Comparison of ENCODE assay signal across 8 cellular contexts in the genomic region with DNA sequence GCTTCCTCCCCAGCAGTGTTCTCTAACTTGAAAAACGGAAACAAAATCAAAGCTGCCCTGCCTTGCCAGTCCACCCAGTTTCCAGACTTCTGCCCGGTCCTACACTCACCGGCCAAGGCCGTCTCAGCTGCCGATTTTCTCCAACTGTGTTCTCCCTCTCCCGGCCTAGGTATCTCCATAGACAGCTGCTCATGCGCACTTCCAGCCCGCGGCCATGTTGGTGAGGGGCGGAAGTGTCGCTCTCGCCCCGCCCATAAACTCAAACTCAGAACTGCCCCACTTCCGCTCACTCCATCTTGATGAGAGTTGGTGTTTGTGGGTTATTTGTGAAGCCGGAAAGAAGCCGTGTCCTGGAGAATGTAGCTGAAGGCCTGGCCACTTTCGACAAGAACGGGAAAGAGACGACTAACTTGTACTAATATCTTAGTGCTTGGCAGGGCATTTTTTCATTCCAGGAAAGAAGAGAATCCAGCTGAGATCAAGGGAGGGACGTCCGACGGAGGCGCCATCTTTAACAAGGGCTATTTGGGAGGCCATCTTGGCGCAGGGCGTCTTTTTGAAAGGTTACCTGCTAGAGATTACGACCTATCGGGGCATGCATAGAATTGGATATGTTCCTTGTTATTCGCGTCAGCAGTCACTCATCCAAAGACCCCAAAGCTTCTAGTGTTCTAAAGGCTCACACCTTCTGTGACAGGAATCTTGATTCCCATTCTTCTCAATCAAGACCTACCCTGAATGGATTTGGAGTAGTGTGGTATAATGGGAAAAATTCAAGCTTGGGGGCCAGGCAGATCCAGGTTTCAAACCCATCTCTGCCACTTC. TPM values are rescaled to one million over a fixed set of nuclear protein-coding genes. Genes with fewer than 3 reads are reported as not detected.
DNase-seq lines count a peak whose midpoint lies in the region; ATAC-seq and TF ChIP-seq lines count a peak whose summit lies in the region.

A gene with protein sequence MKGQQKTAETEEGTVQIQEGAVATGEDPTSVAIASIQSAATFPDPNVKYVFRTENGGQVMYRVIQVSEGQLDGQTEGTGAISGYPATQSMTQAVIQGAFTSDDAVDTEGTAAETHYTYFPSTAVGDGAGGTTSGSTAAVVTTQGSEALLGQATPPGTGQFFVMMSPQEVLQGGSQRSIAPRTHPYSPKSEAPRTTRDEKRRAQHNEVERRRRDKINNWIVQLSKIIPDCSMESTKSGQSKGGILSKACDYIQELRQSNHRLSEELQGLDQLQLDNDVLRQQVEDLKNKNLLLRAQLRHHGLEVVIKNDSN (minus strand): TSS at position 229 of the 825 bp plus-strand sequence. CDS start 2,702 bp downstream, outside the sequence.

- intact Hi-C loops in Panc1 (cut with micrococcal nuclease; ENCODE audit: unreplicated experiment) = no loop called here

- H3K9me3 ChIP-seq in Panc1 (ENCODE audit: control insufficient read depth, insufficient read depth, low read depth, low read length) (peaks cover 17% of the 10 kb centered on the region; the same call in 1 of the 2 replicates), muscle layer of duodenum (ENCODE audit: control insufficient read depth in 1 of 2, low read length in 2 of 2) (no peaks in the 10 kb centered on the region)

- H3K9me3 Mint-ChIP-seq in activated T-cell treated with anti-CD3 and anti-CD28 coated beads, Interleukin-2, amount 50 U/mL, for 4 hours = no peaks in the 10 kb centered on the region

- no peak for TF ChIP-seq CTCF in Panc1 (IDR thresholded peaks at IDR 0.05)

- no peaks in the 10 kb centered on the region for H3K27me3 Mint-ChIP-seq in activated T-cell treated with anti-CD3 and anti-CD28 coated beads, Interleukin-2, amount 50 U/mL, for 4 hours (ENCODE audit: low read depth)

- H3K27ac ChIP-seq in Panc1 (ENCODE audit: low read length) (peak within 1 kb of the TSS; percentile 99), muscle layer of duodenum (ENCODE audit: low read length) (peak within 1 kb of the TSS; percentile 99)

- TSS peak; percentile 98 for BruUV-seq in Panc1 (replicated peaks; lab: Mats Ljungman, UMichigan)

- CTCF ChIA-PET in Panc1 (lab: Charles Lee) = interaction anchor here (1.4 kb wide), 1 partner anchor 52 kb away, joined by 3 read pairs; no protein-coding TSS in a partner anchor

- POLR2A ChIA-PET in Panc1 (lab: Charles Lee) = interaction anchor here (0.7 to 0.9 kb wide), 2 partner anchors 39 to 50 kb away, joined by 3 read pairs; no protein-coding TSS in a partner anchor

- H3K4me3 Mint-ChIP-seq in activated T-cell treated with anti-CD3 and anti-CD28 coated beads, Interleukin-2, amount 50 U/mL, for 4 hours = peak within 1 kb of the TSS; percentile 95

- H3K4me3 ChIP-seq in Panc1 (ENCODE audit: low read depth in 2 of 2, low read length in 2 of 2) = peak within 1 kb of the TSS; percentile 69 to 93
- peak within 1 kb of the TSS; percentile 75 to 84 for H3K4me3 ChIP-seq in muscle layer of duodenum (ENCODE audit: low read depth in 1 of 2, low read length in 2 of 2)

- DNase-seq in DMS153 treated with DMSO at 0.1 percent for 48 hours (lab: John Stamatoyannopoulos, UW; ENCODE audit: unreplicated experiment) (peak; percentile 97), KG1 (lab: John Stamatoyannopoulos, UW) (peak; percentile 98), Panc1 (ENCODE audit: low read depth, low spot score) (peak; percentile 91)
- DNase-seq in activated T-cell treated with anti-CD3 and anti-CD28 coated beads, Interleukin-2, amount 50 U/mL, for 4 hours = peak; percentile 87
- peak; percentile 86 for DNase-seq in stimulated activated CD8-positive, alpha-beta memory T cell treated with anti-CD3 and anti-CD28 coated beads, Interleukin-7, amount 100 ng/mL, for 4 hours (ENCODE audit: low read depth in 2 of 2)

- H3K36me3 Mint-ChIP-seq in activated T-cell treated with anti-CD3 and anti-CD28 coated beads, Interleukin-2, amount 50 U/mL, for 4 hours (ENCODE audit: insufficient read depth) = peaks cover 33% of the 10 kb centered on the region

- in situ Hi-C loops in Panc1 (cut with HindIII; ENCODE audit: low pct_unique_long_range_greater_than_20kb, low sequenced_read_pairs) = no loop called here

- peaks cover 43% of the 10 kb centered on the region for H3K4me1 Mint-ChIP-seq in activated T-cell treated with anti-CD3 and anti-CD28 coated beads, Interleukin-2, amount 50 U/mL, for 4 hours (ENCODE audit: low read depth)

- H3K4me1 ChIP-seq in Panc1 (ENCODE audit: control insufficient read depth, insufficient read depth, low read length) (peaks cover 13% of the 10 kb centered on the region), muscle layer of duodenum (ENCODE audit: control insufficient read depth in 1 of 2, insufficient read depth in 2 of 2, low read length in 2 of 2) (peaks cover 4 to 6% of the 10 kb centered on the region in 2 donors)

- H3K36me3 ChIP-seq in Panc1 (ENCODE audit: control insufficient read depth, insufficient read depth, low read length) (peaks cover 3% of the 10 kb centered on the region), muscle layer of duodenum (ENCODE audit: control insufficient read depth in 1 of 2, insufficient read depth in 2 of 2, low read length in 2 of 2) (peaks cover 24 to 26% of the 10 kb centered on the region in 2 donors)

- ATAC-seq in GM21723 (IDR thresholded peaks at IDR 0.05; ENCODE audit: unreplicated experiment) (peak; percentile 62), Panc1 (peak; percentile 97), esophagus mucosa (peak; percentile 87)
- peak; percentile 86 to 87 for ATAC-seq in activated T-cell treated with anti-CD3 and anti-CD28 coated beads, Interleukin-2, amount 50 U/mL, for 4 hours

- H3K27me3 ChIP-seq in Panc1 (ENCODE audit: control insufficient read depth, insufficient read depth, low read length) (no peaks in the 10 kb centered on the region), muscle layer of duodenum (ENCODE audit: low read depth, low read length) (no peaks in the 10 kb centered on the region)

RNA-seq across cellular contexts. Expression of the gene that starts here (rescaled TPM):
- total RNA-seq in Panc1 (2021; ENCODE audit: unreplicated experiment) (57.7 TPM), esophagus mucosa (25.2 TPM)
- 46.2 TPM for polyA plus RNA-seq in Panc1 (2012; ENCODE audit: insufficient read length)
- 10 to 100 TPM; 44.3 to 53.0 (median 44.9) TPM for total RNA-seq in activated T-cell treated with anti-CD3 and anti-CD28 coated beads, Interleukin-2, amount 50 U/mL, for 4 hours

Comparison
In these comparisons a context has a peak if more than half of its experiments do, and no peak if none do; other contexts are left out.
1. Peak in every context shown above with its lines: DNase-seq, ATAC-seq, H3K4me3 ChIP-seq and H3K27ac ChIP-seq.